26 cellular contexts compared by ENCODE assay signal in genomic region chr2:124035001-124035400, GRCh38. TPM values are rescaled to one million over a fixed set of nuclear protein-coding genes. Genes with fewer than 3 reads are reported as not detected.
DNase-seq lines count a peak whose midpoint lies in the region; ATAC-seq, FAIRE-seq and TF ChIP-seq lines count a peak whose summit lies in the region.
"Had no signal": no experiment of that assay in that cellular context is flagged by ENCODE, and none has a peak within 500 bp of the region (broad histone marks: within the 10 kb centered on the region; RNA-seq: fewer than 3 reads in every experiment).

No MANE protein-coding gene starts in this region.

- no peak overlapping the region for H2AFZ ChIP-seq in PC-3 (ENCODE audit: low read length)

- no peak overlapping the region for H3K4me2 ChIP-seq in PC-3 (ENCODE audit: low read length)
- H3K4me2 ChIP-seq: BLaER1 had no signal

- H3F3A ChIP-seq in PC-3 (ENCODE audit: low read length, unreplicated experiment) = no peaks in the 10 kb centered on the region

- H3K9me3 ChIP-seq in breast epithelium (no peaks in the 10 kb centered on the region), PC-3 (ENCODE audit: low read length) (no peaks in the 10 kb centered on the region), right atrium auricular region (no peaks in the 10 kb centered on the region)
- H3K9me3 ChIP-seq: BLaER1 had no signal

- no peaks in the 10 kb centered on the region for H3K9me2 ChIP-seq in PC-3 (replicated peaks; ENCODE audit: low read length)

- no peak overlapping the region for H3K27ac Mint-ChIP-seq in MCF 10A (ENCODE audit: low read depth, unreplicated experiment)
- H3K27ac Mint-ChIP-seq: CD14-positive monocyte; CD8-positive, alpha-beta T cell; HFFc6 had no signal

- H3K27me3 ChIP-seq in breast epithelium (no peaks in the 10 kb centered on the region), PC-3 (ENCODE audit: low read length) (no peaks in the 10 kb centered on the region), bronchial epithelial cell (ENCODE audit: control insufficient read depth, insufficient read depth, low read length) (no peaks in the 10 kb centered on the region), right atrium auricular region (no peaks in the 10 kb centered on the region)
- H3K27me3 ChIP-seq: BLaER1 had no signal

- BruUV-seq in MCF 10A (replicated peaks; lab: Mats Ljungman, UMichigan) = no TSS peak
- BruUV-seq in PC-3 (replicated peaks; lab: Mats Ljungman, UMichigan) = no TSS peak

- POLR2A ChIA-PET in MCF 10A (lab: Yijun Ruan, JAX) = no interaction called here
- POLR2A ChIA-PET in PC-3 (lab: Charles Lee; ENCODE audit: unreplicated experiment) = no interaction called here

- no peaks in the 10 kb centered on the region for H3K79me2 ChIP-seq in PC-3 (ENCODE audit: low read length)

- no peak overlapping the region for H3K4me3 Mint-ChIP-seq in MCF 10A (ENCODE audit: unreplicated experiment)
- H3K4me3 Mint-ChIP-seq: CD14-positive monocyte; CD8-positive, alpha-beta T cell; HFFc6 had no signal

- H3K4me1 ChIP-seq in breast epithelium = no peaks in the 10 kb centered on the region
- H3K4me1 ChIP-seq in PC-3 (ENCODE audit: insufficient read depth, low read length) = peaks cover 5% of the 10 kb centered on the region; the same call in 1 of the 2 replicates
- no peaks in the 10 kb centered on the region for H3K4me1 ChIP-seq in right atrium auricular region
- H3K4me1 ChIP-seq: BLaER1 had no signal

- no peaks in the 10 kb centered on the region for H3K9me3 Mint-ChIP-seq in MCF 10A (ENCODE audit: unreplicated experiment)

- peak; percentile 20 for DNase-seq in MCF 10A (ENCODE audit: unreplicated experiment)
- no peak for DNase-seq in breast epithelium (ENCODE audit: low spot score in 2 of 2)
- DNase-seq in PC-3 = peak; percentile 24
- peak; percentile 62 for DNase-seq in bronchial epithelial cell (ENCODE audit: low read depth)
- no peak for DNase-seq in right atrium auricular region (ENCODE audit: low spot score)
- DNase-seq in stimulated activated naive CD4-positive, alpha-beta T cell treated with Interleukin-2 at 50 U/mL for 16 hours (lab: John Stamatoyannopoulos, UW) = no peak
- no peak for DNase-seq in cerebellar cortex (ENCODE audit: low spot score)
- DNase-seq: 8988T; CD8-positive, alpha-beta T cell; DMS 273 treated with DMSO at 0.1 percent for 48 hours; DMS79; GDM1; GOT3; H7; HFFc6; IMR-90 had no signal

- no peak for ATAC-seq in PC-3
- no peak for ATAC-seq in esophagus mucosa
- ATAC-seq: CD8-positive, alpha-beta T cell; HCT116 had no signal

- H3K27me3 Mint-ChIP-seq in MCF 10A (ENCODE audit: insufficient read depth, unreplicated experiment) = no peaks in the 10 kb centered on the region

- peaks cover 11% of the 10 kb centered on the region for H3K4me1 Mint-ChIP-seq in MCF 10A (ENCODE audit: insufficient read depth, unreplicated experiment)
- H3K4me1 Mint-ChIP-seq: CD14-positive monocyte had no signal

- FAIRE-seq in bronchial epithelial cell (lab: Jason Lieb, UNC) = no peak
- FAIRE-seq: GM12892, GM18507, HTR-8/SVneo had no signal

- H4K20me1 ChIP-seq in PC-3 (ENCODE audit: low read length) = no peaks in the 10 kb centered on the region
- H4K20me1 ChIP-seq: BLaER1 had no signal

- intact Hi-C loops in MCF 10A (cut with micrococcal nuclease) (no loop called here), breast epithelium (cut with DNase I; ENCODE audit: low total_unique reads) (no loop called here), PC-3 (cut with micrococcal nuclease) (no loop called here)

- H3K36me3 Mint-ChIP-seq in MCF 10A (ENCODE audit: insufficient read depth, unreplicated experiment) = no peaks in the 10 kb centered on the region
- H3K36me3 Mint-ChIP-seq: CD14-positive monocyte; CD8-positive, alpha-beta T cell had no signal

- H3K4me3 ChIP-seq in breast epithelium (no peak overlapping the region), PC-3 (ENCODE audit: low read length) (no peak overlapping the region), bronchial epithelial cell (ENCODE audit: low read depth, low read length) (no peak overlapping the region), right atrium auricular region (no peak overlapping the region)
- H3K4me3 ChIP-seq: BLaER1 had no signal

- TF ChIP-seq CTCF in MCF 10A (IDR thresholded peaks at IDR 0.05; ENCODE audit: unreplicated experiment) (no peak), breast epithelium (IDR thresholded peaks at IDR 0.05) (no peak), PC-3 (conservative IDR thresholded peaks at IDR 0.05; ENCODE audit: low read depth, low read length) (no peak), bronchial epithelial cell (IDR thresholded peaks at IDR 0.05; ENCODE audit: insufficient read depth, low read length, severe bottlenecking) (no peak), right atrium auricular region (IDR thresholded peaks at IDR 0.05) (no peak)

- no peak overlapping the region for H3K9ac ChIP-seq in PC-3 (ENCODE audit: low read length)
- H3K9ac ChIP-seq: BLaER1 had no signal

- CTCF ChIA-PET in MCF 10A (lab: Yijun Ruan, JAX) (no interaction called here), PC-3 (lab: Charles Lee) (no interaction called here)

- H3K27ac ChIP-seq in breast epithelium (no peak overlapping the region), PC-3 (ENCODE audit: low read length) (no peak overlapping the region), right atrium auricular region (no peak overlapping the region)
- H3K27ac ChIP-seq: BLaER1, HL-60 had no signal

- H3K36me3 ChIP-seq in breast epithelium (no peaks in the 10 kb centered on the region), PC-3 (ENCODE audit: low read depth, low read length) (no peaks in the 10 kb centered on the region), bronchial epithelial cell (ENCODE audit: control insufficient read depth, insufficient read depth, low read length) (no peaks in the 10 kb centered on the region), right atrium auricular region (no peaks in the 10 kb centered on the region)
- H3K36me3 ChIP-seq: BLaER1 had no signal

- TF ChIP-seq POLR2A in breast epithelium (IDR thresholded peaks at IDR 0.05) = no peak

RNA-seq across cellular contexts. Expression of gene CNTNAP5, which starts 9.9 kb away (rescaled TPM):
- total RNA-seq in MCF 10A (2022) (not detected in 2 replicates), breast epithelium (under 1 TPM in 1 of 3 donors, not detected in 2; 0.66 TPM), PC-3 (2014; rRNA removed) (not detected in 2 replicates), bronchial epithelial cell (not detected in 2 replicates), esophagus mucosa (not detected), right atrium auricular region (not detected)
- total RNA-seq: A673; CD8-positive, alpha-beta T cell; Daoy; HFFc6; IMR-90 had no signal

Comparison
In these comparisons a context has a peak if more than half of its experiments do, and no peak if none do; other contexts are left out.
1. DNase-seq: peak in MCF 10A (single experiment), PC-3 (single experiment) and bronchial epithelial cell (single experiment); none in breast epithelium (0 of 2), right atrium auricular region (single experiment), stimulated activated naive CD4-positive, alpha-beta T cell treated with Interleukin-2 at 50 U/mL for 16 hours (single experiment) and cerebellar cortex (single experiment).